ENCODE assay signal across 1 cellular context in the genomic region with DNA sequence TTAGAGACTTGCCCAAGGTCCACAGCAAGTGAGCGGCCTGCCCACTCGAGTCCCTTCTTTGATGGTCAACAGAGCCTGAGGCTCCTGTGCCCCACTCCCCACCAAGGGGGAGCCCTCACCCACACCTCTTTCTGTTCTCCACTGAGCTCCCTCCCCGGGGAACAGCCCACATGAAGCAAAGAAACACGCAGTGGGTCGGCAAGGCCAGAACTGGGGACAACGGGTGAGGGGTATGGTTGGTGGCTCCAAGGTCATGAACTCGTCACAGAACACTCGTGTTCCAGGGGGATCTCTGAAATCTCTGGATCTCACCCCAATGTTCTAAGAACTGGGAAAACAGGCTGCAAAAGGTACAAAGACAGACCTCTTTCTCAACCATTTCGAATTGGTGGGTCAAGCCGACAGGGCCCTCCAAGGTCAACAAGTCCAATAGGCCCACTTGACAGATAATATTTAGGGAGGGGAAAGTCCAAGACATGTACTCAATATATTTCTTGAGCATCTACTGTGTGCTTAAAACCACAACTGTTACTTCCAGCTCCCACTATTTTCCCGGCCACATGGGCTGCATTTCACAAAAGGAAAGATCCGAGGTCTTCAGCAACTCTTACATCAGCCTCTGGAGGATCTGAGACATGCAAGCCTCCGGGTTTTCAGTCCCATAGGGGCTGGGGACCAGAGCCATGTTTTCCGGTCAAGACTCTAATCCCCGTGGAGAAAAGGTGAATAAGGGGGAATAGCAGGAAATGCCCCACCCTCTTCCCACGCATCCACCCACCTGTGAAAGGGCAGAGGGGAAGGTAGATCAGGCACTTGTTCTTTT.
A peak's percentile ranks its signal among the peaks of the same experiment; 100 is the strongest.
TF ChIP-seq lines count a peak whose summit lies in the region.

No MANE protein-coding gene starts in this region.

TF ChIP-seq in HepG2, 621 proteins besides CTCF, POLR2A, EP300 and RAD21 (continued from another document):
- TF ChIP-seq HES4 (CRISPR knock-in tag; IDR thresholded peaks at IDR 0.05; ENCODE audit: borderline replicate concordance) (no peak), ZSCAN22 (CRISPR knock-in tag; IDR thresholded peaks at IDR 0.05) (no peak), E2F1 (CRISPR knock-in tag; IDR thresholded peaks at IDR 0.05) (no peak), PHF21A (CRISPR knock-in tag; IDR thresholded peaks at IDR 0.05) (no peak), SNRNP70 (IDR thresholded peaks at IDR 0.05; ENCODE audit: low read depth, low read length) (no peak), FLYWCH1 (CRISPR knock-in tag; IDR thresholded peaks at IDR 0.05) (no peak), PITX1 (CRISPR knock-in tag; IDR thresholded peaks at IDR 0.05) (no peak), EED (CRISPR knock-in tag; IDR thresholded peaks at IDR 0.05) (no peak), ZNF652 (CRISPR knock-in tag; IDR thresholded peaks at IDR 0.05; ENCODE audit: borderline replicate concordance, low read depth) (no peak), TCF7L2 (IDR thresholded peaks at IDR 0.05; ENCODE audit: low read depth, low read length) (no peak), MNT (IDR thresholded peaks at IDR 0.05) (no peak), ZNF142 (CRISPR knock-in tag; IDR thresholded peaks at IDR 0.05) (no peak), ZNF12 (CRISPR knock-in tag; IDR thresholded peaks at IDR 0.05) (no peak), SRF (IDR thresholded peaks at IDR 0.05; ENCODE audit: low read depth, low read length) (no peak), ATF7-NPFF (CRISPR knock-in tag; IDR thresholded peaks at IDR 0.05; ENCODE audit: low read depth) (no peak), ZNF20 (CRISPR knock-in tag; IDR thresholded peaks at IDR 0.05) (no peak), ZNF775 (CRISPR knock-in tag; IDR thresholded peaks at IDR 0.05; ENCODE audit: borderline replicate concordance) (no peak), SP140L (CRISPR knock-in tag; IDR thresholded peaks at IDR 0.05; ENCODE audit: borderline replicate concordance) (no peak), ZNF256 (CRISPR knock-in tag; conservative IDR thresholded peaks at IDR 0.05) (no peak), KLF15 (CRISPR knock-in tag; IDR thresholded peaks at IDR 0.05; ENCODE audit: borderline replicate concordance) (no peak), ZSCAN31 (CRISPR knock-in tag; IDR thresholded peaks at IDR 0.05; ENCODE audit: low read depth) (0 out of 2 replicates have a peak, but pooled peaks have one; percentile 25), ZNF678 (CRISPR knock-in tag; IDR thresholded peaks at IDR 0.05) (peak; percentile 52; the same call in 1 of the 2 replicates), SKI (IDR thresholded peaks at IDR 0.05; ENCODE audit: partially characterized antibody) (no peak), ZNF10 (CRISPR knock-in tag; IDR thresholded peaks at IDR 0.05; ENCODE audit: borderline replicate concordance, low read depth) (no peak), NBN (conservative IDR thresholded peaks at IDR 0.05) (no peak), ZFY (CRISPR knock-in tag; IDR thresholded peaks at IDR 0.05) (no peak), MTF2 (CRISPR knock-in tag; IDR thresholded peaks at IDR 0.05; ENCODE audit: borderline replicate concordance) (0 out of 2 replicates have a peak, but pooled peaks have one; percentile 4), HNRNPLL (IDR thresholded peaks at IDR 0.05; ENCODE audit: low read depth, low read length, poor library complexity, severe bottlenecking) (no peak)
- TF ChIP-seq, protein P1, sequence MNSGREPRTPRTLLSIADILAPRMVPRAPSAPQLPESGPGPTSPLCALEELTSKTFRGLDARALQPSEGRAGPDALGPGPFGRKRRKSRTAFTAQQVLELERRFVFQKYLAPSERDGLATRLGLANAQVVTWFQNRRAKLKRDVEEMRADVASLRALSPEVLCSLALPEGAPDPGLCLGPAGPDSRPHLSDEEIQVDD (CRISPR knock-in tag; IDR thresholded peaks at IDR 0.05; ENCODE audit: borderline replicate concordance) = no peak
- TF ChIP-seq, protein P2, sequence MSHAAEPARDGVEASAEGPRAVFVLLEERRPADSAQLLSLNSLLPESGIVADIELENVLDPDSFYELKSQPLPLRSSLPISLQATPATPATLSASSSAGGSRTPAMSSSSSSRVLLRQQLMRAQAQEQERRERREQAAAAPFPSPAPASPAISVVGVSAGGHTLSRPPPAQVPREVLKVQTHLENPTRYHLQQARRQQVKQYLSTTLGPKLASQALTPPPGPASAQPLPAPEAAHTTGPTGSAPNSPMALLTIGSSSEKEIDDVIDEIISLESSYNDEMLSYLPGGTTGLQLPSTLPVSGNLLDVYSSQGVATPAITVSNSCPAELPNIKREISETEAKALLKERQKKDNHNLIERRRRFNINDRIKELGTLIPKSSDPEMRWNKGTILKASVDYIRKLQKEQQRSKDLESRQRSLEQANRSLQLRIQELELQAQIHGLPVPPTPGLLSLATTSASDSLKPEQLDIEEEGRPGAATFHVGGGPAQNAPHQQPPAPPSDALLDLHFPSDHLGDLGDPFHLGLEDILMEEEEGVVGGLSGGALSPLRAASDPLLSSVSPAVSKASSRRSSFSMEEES (CRISPR knock-in tag; IDR thresholded peaks at IDR 0.05) = no peak
- TF ChIP-seq, protein P3, sequence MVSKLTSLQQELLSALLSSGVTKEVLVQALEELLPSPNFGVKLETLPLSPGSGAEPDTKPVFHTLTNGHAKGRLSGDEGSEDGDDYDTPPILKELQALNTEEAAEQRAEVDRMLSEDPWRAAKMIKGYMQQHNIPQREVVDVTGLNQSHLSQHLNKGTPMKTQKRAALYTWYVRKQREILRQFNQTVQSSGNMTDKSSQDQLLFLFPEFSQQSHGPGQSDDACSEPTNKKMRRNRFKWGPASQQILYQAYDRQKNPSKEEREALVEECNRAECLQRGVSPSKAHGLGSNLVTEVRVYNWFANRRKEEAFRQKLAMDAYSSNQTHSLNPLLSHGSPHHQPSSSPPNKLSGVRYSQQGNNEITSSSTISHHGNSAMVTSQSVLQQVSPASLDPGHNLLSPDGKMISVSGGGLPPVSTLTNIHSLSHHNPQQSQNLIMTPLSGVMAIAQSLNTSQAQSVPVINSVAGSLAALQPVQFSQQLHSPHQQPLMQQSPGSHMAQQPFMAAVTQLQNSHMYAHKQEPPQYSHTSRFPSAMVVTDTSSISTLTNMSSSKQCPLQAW (CRISPR knock-in tag; IDR thresholded peaks at IDR 0.05) = no peak; the same call in 1 of the 2 replicates
- TF ChIP-seq, protein P4, sequence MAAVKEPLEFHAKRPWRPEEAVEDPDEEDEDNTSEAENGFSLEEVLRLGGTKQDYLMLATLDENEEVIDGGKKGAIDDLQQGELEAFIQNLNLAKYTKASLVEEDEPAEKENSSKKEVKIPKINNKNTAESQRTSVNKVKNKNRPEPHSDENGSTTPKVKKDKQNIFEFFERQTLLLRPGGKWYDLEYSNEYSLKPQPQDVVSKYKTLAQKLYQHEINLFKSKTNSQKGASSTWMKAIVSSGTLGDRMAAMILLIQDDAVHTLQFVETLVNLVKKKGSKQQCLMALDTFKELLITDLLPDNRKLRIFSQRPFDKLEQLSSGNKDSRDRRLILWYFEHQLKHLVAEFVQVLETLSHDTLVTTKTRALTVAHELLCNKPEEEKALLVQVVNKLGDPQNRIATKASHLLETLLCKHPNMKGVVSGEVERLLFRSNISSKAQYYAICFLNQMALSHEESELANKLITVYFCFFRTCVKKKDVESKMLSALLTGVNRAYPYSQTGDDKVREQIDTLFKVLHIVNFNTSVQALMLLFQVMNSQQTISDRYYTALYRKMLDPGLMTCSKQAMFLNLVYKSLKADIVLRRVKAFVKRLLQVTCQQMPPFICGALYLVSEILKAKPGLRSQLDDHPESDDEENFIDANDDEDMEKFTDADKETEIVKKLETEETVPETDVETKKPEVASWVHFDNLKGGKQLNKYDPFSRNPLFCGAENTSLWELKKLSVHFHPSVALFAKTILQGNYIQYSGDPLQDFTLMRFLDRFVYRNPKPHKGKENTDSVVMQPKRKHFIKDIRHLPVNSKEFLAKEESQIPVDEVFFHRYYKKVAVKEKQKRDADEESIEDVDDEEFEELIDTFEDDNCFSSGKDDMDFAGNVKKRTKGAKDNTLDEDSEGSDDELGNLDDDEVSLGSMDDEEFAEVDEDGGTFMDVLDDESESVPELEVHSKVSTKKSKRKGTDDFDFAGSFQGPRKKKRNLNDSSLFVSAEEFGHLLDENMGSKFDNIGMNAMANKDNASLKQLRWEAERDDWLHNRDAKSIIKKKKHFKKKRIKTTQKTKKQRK (IDR thresholded peaks at IDR 0.05; ENCODE audit: low read length) = no peak
- TF ChIP-seq, protein P5, sequence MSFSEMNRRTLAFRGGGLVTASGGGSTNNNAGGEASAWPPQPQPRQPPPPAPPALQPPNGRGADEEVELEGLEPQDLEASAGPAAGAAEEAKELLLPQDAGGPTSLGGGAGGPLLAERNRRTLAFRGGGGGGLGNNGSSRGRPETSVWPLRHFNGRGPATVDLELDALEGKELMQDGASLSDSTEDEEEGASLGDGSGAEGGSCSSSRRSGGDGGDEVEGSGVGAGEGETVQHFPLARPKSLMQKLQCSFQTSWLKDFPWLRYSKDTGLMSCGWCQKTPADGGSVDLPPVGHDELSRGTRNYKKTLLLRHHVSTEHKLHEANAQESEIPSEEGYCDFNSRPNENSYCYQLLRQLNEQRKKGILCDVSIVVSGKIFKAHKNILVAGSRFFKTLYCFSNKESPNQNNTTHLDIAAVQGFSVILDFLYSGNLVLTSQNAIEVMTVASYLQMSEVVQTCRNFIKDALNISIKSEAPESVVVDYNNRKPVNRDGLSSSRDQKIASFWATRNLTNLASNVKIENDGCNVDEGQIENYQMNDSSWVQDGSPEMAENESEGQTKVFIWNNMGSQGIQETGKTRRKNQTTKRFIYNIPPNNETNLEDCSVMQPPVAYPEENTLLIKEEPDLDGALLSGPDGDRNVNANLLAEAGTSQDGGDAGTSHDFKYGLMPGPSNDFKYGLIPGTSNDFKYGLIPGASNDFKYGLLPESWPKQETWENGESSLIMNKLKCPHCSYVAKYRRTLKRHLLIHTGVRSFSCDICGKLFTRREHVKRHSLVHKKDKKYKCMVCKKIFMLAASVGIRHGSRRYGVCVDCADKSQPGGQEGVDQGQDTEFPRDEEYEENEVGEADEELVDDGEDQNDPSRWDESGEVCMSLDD (CRISPR knock-in tag; IDR thresholded peaks at IDR 0.05; ENCODE audit: borderline replicate concordance) = no peak
